36 cellular contexts compared by ENCODE assay signal in the genomic region with DNA sequence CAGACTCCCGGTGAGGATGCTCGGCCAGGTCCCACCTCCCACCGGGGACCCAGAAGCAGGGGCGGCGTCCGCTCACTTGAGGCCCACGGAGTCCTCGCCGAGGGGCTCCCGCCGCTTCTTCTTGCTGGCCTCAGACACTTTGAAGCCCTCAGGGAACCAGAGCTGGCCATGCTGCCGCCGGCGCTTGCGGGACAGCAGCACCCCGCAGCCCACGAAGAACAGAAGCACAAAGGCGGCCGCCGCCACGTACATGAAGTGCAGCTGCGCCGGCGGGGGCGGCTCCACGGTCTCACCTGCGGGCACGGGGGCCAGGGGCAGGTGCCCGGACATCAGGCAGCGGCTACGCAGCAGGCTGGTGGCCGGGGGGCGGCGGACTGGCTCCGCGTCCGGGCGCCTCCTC. TPM values are rescaled to one million over a fixed set of nuclear protein-coding genes. Genes with fewer than 3 reads are reported as not detected.
DNase-seq lines count a peak whose midpoint lies in the region; ATAC-seq, FAIRE-seq and TF ChIP-seq lines count a peak whose summit lies in the region.
"Had no signal": no experiment of that assay in that cellular context is flagged by ENCODE, and none has a peak within 500 bp of the region (broad histone marks: within the 10 kb centered on the region; RNA-seq: fewer than 3 reads in every experiment).

No MANE protein-coding gene starts in this region.

- TF ChIP-seq RAD21 in K562 (CRISPR knock-in tag; conservative IDR thresholded peaks at IDR 0.05 in 1 of 2, IDR thresholded peaks at IDR 0.05 in 1 of 2): no peak
- TF ChIP-seq RAD21 in SK-N-SH (IDR thresholded peaks at IDR 0.05; ENCODE audit: low read length): no peak

- H4K20me1 ChIP-seq in mammary epithelial cell (ENCODE audit: insufficient read depth, low read length) (peaks cover 20% of the 10 kb centered on the region), K562 (replicated peaks; ENCODE audit: control insufficient read depth, insufficient read depth, low read length) (no peaks in the 10 kb centered on the region), SK-N-SH (ENCODE audit: insufficient read depth) (no peaks in the 10 kb centered on the region)

- no peak for TF ChIP-seq POLR2A in K562 (conservative IDR thresholded peaks at IDR 0.05)
- no peak for TF ChIP-seq POLR2A in prostate gland (IDR thresholded peaks at IDR 0.05)

- TF ChIP-seq CTCF in mammary epithelial cell (conservative IDR thresholded peaks at IDR 0.05 in 1 of 2, IDR thresholded peaks at IDR 0.05 in 1 of 2; ENCODE audit: extremely low read depth in 1 of 2, insufficient read depth in 1 of 2, low read depth in 1 of 2, low read length in 2 of 2) (no peak), MCF 10A (IDR thresholded peaks at IDR 0.05; ENCODE audit: unreplicated experiment) (no peak), RWPE1 (conservative IDR thresholded peaks at IDR 0.05; ENCODE audit: low read depth) (no peak), K562 (IDR thresholded peaks at IDR 0.05 in 2 of 3, conservative IDR thresholded peaks at IDR 0.05 in 1 of 3; ENCODE audit: insufficient read depth in 2 of 3, low read depth in 1 of 3, low read length in 3 of 3) (no peak), endothelial cell (IDR thresholded peaks at IDR 0.05; ENCODE audit: unreplicated experiment) (no peak), prostate gland (IDR thresholded peaks at IDR 0.05) (no peak), SK-N-SH (IDR thresholded peaks at IDR 0.05) (no peak)

- H3K4me2 ChIP-seq in mammary epithelial cell (ENCODE audit: insufficient read depth, low read depth, low read length): no peak overlapping the region
- no peak overlapping the region for H3K4me2 ChIP-seq in K562 (ENCODE audit: insufficient read depth, low read length)
- no peak overlapping the region for H3K4me2 ChIP-seq in SK-N-SH
- H3K4me2 ChIP-seq: A549; BLaER1; BLaER1 treated with 17β-estradiol and CSF1 and Interleukin-3, amounts not matched to agents 10 nM and 100 nM had no signal

- CTCF ChIA-PET in mammary epithelial cell (lab: Charles Lee; ENCODE audit: low non-redundant PET) (no interaction called here), MCF 10A (lab: Yijun Ruan, JAX) (no interaction called here), RWPE1 (lab: Yijun Ruan, JAX) (interaction anchor here (0.7 to 1.2 kb wide), 3 partner anchors 14 to 125 kb away, joined by 3 to 9 read pairs (median 4); no protein-coding TSS in a partner anchor), K562 (lab: Yijun Ruan, JAX; ENCODE audit: low intra/inter-chr PET ratio) (no interaction called here), SK-N-SH (lab: Yijun Ruan, JAX) (interaction anchor here (0.6 to 2.3 kb wide), 3 partner anchors 10 to 129 kb away, joined by 3 to 8 read pairs (median 4); no protein-coding TSS in a partner anchor)

- dilution Hi-C loops in mammary epithelial cell (cut with HindIII; ENCODE audit: low sequenced_read_pairs): no loop called here

- ATAC-seq in K562 (no peak), HG03196 (IDR thresholded peaks at IDR 0.05; ENCODE audit: unreplicated experiment) (no peak)
- ATAC-seq: CD8-positive, alpha-beta T cell had no signal

- in situ Hi-C loops in mammary epithelial cell (cut with MboI; ENCODE audit: low sequenced_read_pairs in 2 of 2) (no loop called here), K562 (cut with MboI) (no loop called here)

- no peak overlapping the region for H2AFZ ChIP-seq in mammary epithelial cell (ENCODE audit: low read depth, low read length)
- H2AFZ ChIP-seq in K562 (ENCODE audit: low read depth, low read length): no peak overlapping the region
- H2AFZ ChIP-seq in SK-N-SH (ENCODE audit: low read depth): no peak overlapping the region

- H3K27me3 Mint-ChIP-seq in MCF 10A (ENCODE audit: insufficient read depth, unreplicated experiment) (no peaks in the 10 kb centered on the region), endothelial cell (ENCODE audit: unreplicated experiment) (peaks cover 22% of the 10 kb centered on the region)
- H3K27me3 Mint-ChIP-seq: B cell; CD4-positive, alpha-beta memory T cell; CD4-positive, alpha-beta T cell; CD4-positive, CD25-positive, alpha-beta regulatory T cell; CD8-positive, alpha-beta memory T cell had no signal

- peaks cover 31% of the 10 kb centered on the region for H3K36me3 ChIP-seq in mammary epithelial cell (ENCODE audit: insufficient read depth, low read length)
- H3K36me3 ChIP-seq in K562 (ENCODE audit: control insufficient read depth, insufficient read depth, low read length): peaks cover 83% of the 10 kb centered on the region; the same call in 1 of the 3 replicates
- H3K36me3 ChIP-seq in prostate gland: peaks cover 8 to 49% of the 10 kb centered on the region in 2 donors
- peaks cover 3 to 60% of the 10 kb centered on the region in 2 experiments for H3K36me3 ChIP-seq in SK-N-SH (replicated peaks in 1 of 2; ENCODE audit: control insufficient read depth in 1 of 2, insufficient read depth in 2 of 2, low read length in 1 of 2)
- H3K36me3 ChIP-seq: BE2C had no signal

- H3K9me3 Mint-ChIP-seq in MCF 10A (ENCODE audit: unreplicated experiment) (no peaks in the 10 kb centered on the region), endothelial cell (ENCODE audit: unreplicated experiment) (no peaks in the 10 kb centered on the region)
- H3K9me3 Mint-ChIP-seq: CD14-positive monocyte; CD4-positive, alpha-beta memory T cell; CD4-positive, alpha-beta T cell; CD4-positive, CD25-positive, alpha-beta regulatory T cell; CD8-positive, alpha-beta memory T cell; CD8-positive, alpha-beta T cell had no signal

- DNase-seq in mammary epithelial cell: no peak
- no peak for DNase-seq in MCF 10A (ENCODE audit: unreplicated experiment)
- DNase-seq in RWPE1 (ENCODE audit: low spot score): no peak
- no peak for DNase-seq in K562 (ENCODE audit: extremely low read depth in 1 of 4, low spot score in 3 of 4)
- DNase-seq in endothelial cell (ENCODE audit: low spot score): no peak
- no peak for DNase-seq in prostate gland (ENCODE audit: low spot score)
- DNase-seq in SK-N-SH: no peak
- DNase-seq: ACHN; AML-193; BE2C; C1 segment of cervical spinal cord; Caco-2; Calu3; CD4-positive, alpha-beta memory T cell; CD4-positive, alpha-beta T cell; CD4-positive, CD25-positive, alpha-beta regulatory T cell; CD8-positive, alpha-beta memory T cell; CD8-positive, alpha-beta T cell; COR-L47; DMS 273 treated with DMSO at 0.1 percent for 48 hours; DMS153; DMS53; DMS79; DMS79 treated with DMSO at 0.1 percent for 48 hours; DND-41; EL had no signal

- WGBS in mammary epithelial cell (ENCODE audit: low coverage, missing lambda C conversion rate): no CpG with 5 or more reads among the region's 38 CpGs
- 96% methylated on average over 21 of the region's 38 CpGs for WGBS in K562 (ENCODE audit: insufficient coverage, low coverage, missing lambda C conversion rate)
- WGBS in prostate gland: 98% methylated on average over 27 of the region's 38 CpGs
- whole genome bisulfite sequencing in SK-N-SH (ENCODE audit: low lambda C conversion rate): 86% methylated on average over 18 of the region's 38 CpGs

- no peak overlapping the region for H3K27ac Mint-ChIP-seq in MCF 10A (ENCODE audit: low read depth, unreplicated experiment)
- H3K27ac Mint-ChIP-seq in endothelial cell (ENCODE audit: unreplicated experiment): no peak overlapping the region
- H3K27ac Mint-ChIP-seq: B cell; CD4-positive, alpha-beta memory T cell; CD4-positive, alpha-beta T cell; CD4-positive, CD25-positive, alpha-beta regulatory T cell; CD8-positive, alpha-beta memory T cell; CD8-positive, alpha-beta T cell had no signal

- H3K4me3 Mint-ChIP-seq in MCF 10A (ENCODE audit: unreplicated experiment) (no peak overlapping the region), endothelial cell (ENCODE audit: unreplicated experiment) (peak overlapping the region; percentile 85)
- H3K4me3 Mint-ChIP-seq: B cell; CD14-positive monocyte; CD4-positive, alpha-beta T cell; CD4-positive, CD25-positive, alpha-beta regulatory T cell; CD8-positive, alpha-beta memory T cell; CD8-positive, alpha-beta T cell had no signal

- H3F3A ChIP-seq in SK-N-SH (replicated peaks; ENCODE audit: insufficient read depth): no peaks in the 10 kb centered on the region

- no peaks in the 10 kb centered on the region for H3K27me3 ChIP-seq in mammary epithelial cell (ENCODE audit: insufficient read depth, low read length)
- H3K27me3 ChIP-seq in K562 (ENCODE audit: control insufficient read depth in 2 of 2, insufficient read depth in 2 of 2, low read length in 2 of 2): no peaks in the 10 kb centered on the region
- no peaks in the 10 kb centered on the region for H3K27me3 ChIP-seq in prostate gland (replicated peaks; ENCODE audit: insufficient read depth)
- H3K27me3 ChIP-seq in SK-N-SH (ENCODE audit: insufficient read depth): no peaks in the 10 kb centered on the region
- H3K27me3 ChIP-seq: BLaER1; BLaER1 treated with 17β-estradiol and CSF1 and Interleukin-3, amounts not matched to agents 10 nM and 100 nM had no signal

- no peaks in the 10 kb centered on the region for H3K9me2 ChIP-seq in SK-N-SH

- POLR2A ChIA-PET in MCF 10A (lab: Yijun Ruan, JAX) (interaction anchor here (1.2 kb wide), 1 partner anchor 18 kb away, joined by 4 read pairs; no protein-coding TSS in a partner anchor), RWPE1 (lab: Yijun Ruan, JAX; ENCODE audit: low non-redundant PET) (no interaction called here), K562 (lab: Yijun Ruan, JAX) (no interaction called here), SK-N-SH (lab: Yijun Ruan, JAX) (no interaction called here)

- H3K9me1 ChIP-seq in K562 (ENCODE audit: control insufficient read depth, insufficient read depth, low read length): no peaks in the 10 kb centered on the region

- H3K79me2 ChIP-seq in mammary epithelial cell (ENCODE audit: insufficient read depth, low read length) (peaks cover 75% of the 10 kb centered on the region), K562 (ENCODE audit: control insufficient read depth, insufficient read depth, low read length) (no peaks in the 10 kb centered on the region), SK-N-SH (ENCODE audit: insufficient read depth) (no peaks in the 10 kb centered on the region)

- H3K27ac ChIP-seq in mammary epithelial cell (ENCODE audit: insufficient read depth, low read depth, low read length) (no peak overlapping the region), RWPE1 (peak overlapping the region; percentile 37; the same call in 1 of the 2 replicates), K562 (ENCODE audit: extremely low read depth, low read depth, low read length) (no peak overlapping the region), prostate gland (no peak overlapping the region), SK-N-SH (ENCODE audit: low read depth in 2 of 2, low read length in 1 of 2) (no peak overlapping the region)
- H3K27ac ChIP-seq: 22Rv1; A549; BLaER1; BLaER1 treated with 17β-estradiol and CSF1 and Interleukin-3, amounts not matched to agents 10 nM and 100 nM; C4-2B had no signal

- intact Hi-C loops in mammary epithelial cell (cut with micrococcal nuclease): no loop called here
- intact Hi-C loops in MCF 10A (cut with micrococcal nuclease): no loop called here
- intact Hi-C loops in K562 (cut with micrococcal nuclease): no loop called here
- intact Hi-C loops in prostate gland (cut with DNase I): no loop called here

- TF ChIP-seq EP300 in K562 (IDR thresholded peaks at IDR 0.05; ENCODE audit: low read length): no peak
- no peak for TF ChIP-seq EP300 in SK-N-SH (IDR thresholded peaks at IDR 0.05; ENCODE audit: borderline replicate concordance in 1 of 2, low read depth in 1 of 2, low read length in 1 of 2)

- H3K4me3 ChIP-seq in mammary epithelial cell (replicated peaks in 1 of 3; ENCODE audit: insufficient read depth in 1 of 3, low read depth in 2 of 3, low read length in 3 of 3) (no peak overlapping the region), K562 (no peak overlapping the region), prostate gland (no peak overlapping the region), SK-N-SH (ENCODE audit: low read depth in 2 of 2, low read length in 1 of 2) (no peak overlapping the region)
- H3K4me3 ChIP-seq: A549; BLaER1; BLaER1 treated with 17β-estradiol and CSF1 and Interleukin-3, amounts not matched to agents 10 nM and 100 nM had no signal

- H3K4me1 ChIP-seq in mammary epithelial cell (ENCODE audit: insufficient read depth, low read length): no peaks in the 10 kb centered on the region
- peaks cover 0 to 22% of the 10 kb centered on the region in 2 experiments; a peak in 1 of 5 replicates for H3K4me1 ChIP-seq in K562 (replicated peaks in 1 of 2; ENCODE audit: control insufficient read depth in 2 of 2, insufficient read depth in 2 of 2, low read length in 2 of 2)
- H3K4me1 ChIP-seq in prostate gland (replicated peaks): no peaks in the 10 kb centered on the region
- H3K4me1 ChIP-seq in SK-N-SH (ENCODE audit: control insufficient read depth in 1 of 2, insufficient read depth in 2 of 2, low read depth in 1 of 2, low read length in 1 of 2): no peaks in the 10 kb centered on the region
- H3K4me1 ChIP-seq: BE2C; BLaER1; BLaER1 treated with 17β-estradiol and CSF1 and Interleukin-3, amounts not matched to agents 10 nM and 100 nM; Caco-2 had no signal

- BruUV-seq in mammary epithelial cell (replicated peaks; lab: Mats Ljungman, UMichigan) (TSS peak; percentile 5), MCF 10A (replicated peaks; lab: Mats Ljungman, UMichigan) (no TSS peak), K562 (replicated peaks; lab: Mats Ljungman, UMichigan) (no TSS peak)

- H3K9ac ChIP-seq in mammary epithelial cell (ENCODE audit: insufficient read depth, low read length) (no peak overlapping the region), K562 (ENCODE audit: insufficient read depth in 1 of 2, low read depth in 2 of 2, low read length in 2 of 2) (no peak overlapping the region), SK-N-SH (no peak overlapping the region)
- H3K9ac ChIP-seq: BLaER1; BLaER1 treated with 17β-estradiol and CSF1 and Interleukin-3, amounts not matched to agents 10 nM and 100 nM had no signal

- H3K9me3 ChIP-seq in mammary epithelial cell (replicated peaks; ENCODE audit: insufficient read depth, low read length) (no peaks in the 10 kb centered on the region), K562 (replicated peaks; ENCODE audit: control insufficient read depth, insufficient read depth, low read depth, low read length) (no peaks in the 10 kb centered on the region), prostate gland (no peaks in the 10 kb centered on the region), SK-N-SH (no peaks in the 10 kb centered on the region)
- H3K9me3 ChIP-seq: A549; BE2C; BLaER1; BLaER1 treated with 17β-estradiol and CSF1 and Interleukin-3, amounts not matched to agents 10 nM and 100 nM; Caco-2 had no signal

- H3K4me1 Mint-ChIP-seq in MCF 10A (ENCODE audit: insufficient read depth, unreplicated experiment) (no peaks in the 10 kb centered on the region), endothelial cell (ENCODE audit: unreplicated experiment) (peaks cover 4% of the 10 kb centered on the region)
- H3K4me1 Mint-ChIP-seq: B cell; CD14-positive monocyte; CD4-positive, alpha-beta memory T cell; CD4-positive, CD25-positive, alpha-beta regulatory T cell; CD8-positive, alpha-beta memory T cell had no signal

- no peak for FAIRE-seq in K562 (lab: Jason Lieb, UNC)
- FAIRE-seq: A204.1, A549, D721Med had no signal

- H3K36me3 Mint-ChIP-seq in MCF 10A (ENCODE audit: insufficient read depth, unreplicated experiment): peaks cover 83% of the 10 kb centered on the region
- peaks cover 23% of the 10 kb centered on the region for H3K36me3 Mint-ChIP-seq in endothelial cell (ENCODE audit: low read depth, unreplicated experiment)

RNA-seq across cellular contexts. Expression of a gene that starts 19.4 kb away (rescaled TPM):
- total RNA-seq in mammary epithelial cell: 100 to 1,000 TPM in 1 of 2 donors, 10 to 100 TPM in 1; 66.0 to 106 TPM
- 23.9 TPM for polyA plus RNA-seq in mammary epithelial cell
- polyA minus RNA-seq in mammary epithelial cell: 125 TPM
- total RNA-seq in MCF 10A (2022): 85.8 and 88.8 TPM in 2 replicates
- total RNA-seq in K562 (2011; cell fraction: chromatin; rRNA removed; ENCODE audit: low replicate concordance): 131 and 191 TPM in 2 replicates
- 87.9 and 99.6 TPM in 2 replicates for total RNA-seq in K562 (2011; cell fraction: nucleolus; rRNA removed)
- total RNA-seq in K562 (2011; cell fraction: nucleoplasm; rRNA removed): 87.4 and 93.4 TPM in 2 replicates
- 17.1 and 20.1 TPM in 2 replicates for total RNA-seq in K562 (2014; rRNA removed)
- total RNA-seq in K562 (2014; rRNA removed; fragmentation: Illumina TruSeq; extraction: Trizol): 9.1 and 9.3 TPM in 2 replicates
- total RNA-seq in K562 (2015; rRNA removed; fragmentation: Illumina TruSeq; extraction: Trizol): 8.7 and 11.1 TPM in 2 replicates
- total RNA-seq in K562 (2021): 56.1 and 62.8 TPM in 2 replicates
- polyA plus RNA-seq in K562 (2011; rRNA removed): 14.0 and 25.1 TPM in 2 replicates
- 14.1 and 19.3 TPM in 2 replicates for polyA plus RNA-seq in K562 (2011; cell fraction: cytosol; rRNA removed)
- 83.4 and 92.4 TPM in 2 replicates for polyA plus RNA-seq in K562 (2011; cell fraction: nucleus; rRNA removed)
- 40.9 and 50.7 TPM in 2 replicates for polyA plus RNA-seq in K562 (2012)
- 44.6 and 47.6 TPM in 2 replicates for polyA plus RNA-seq in K562 (2014; fragmentation: Illumina TruSeq; extraction: Trizol)
- 10 to 100 TPM in 1 of 2 experiments, 1 to 10 TPM in 1; 8.3 to 12.0 TPM for polyA plus RNA-seq in K562 (2014; fragmentation: Nextera tagmentation; extraction: Ambion mirVana)
- polyA plus RNA-seq in K562 (2014; rRNA removed): 30.9 and 32.2 TPM in 2 replicates
- 9.3 and 13.0 TPM in 2 replicates for polyA minus RNA-seq in K562 (2011; rRNA and poly(A)+ RNA removed)
- 32.1 and 45.6 TPM in 2 replicates for polyA minus RNA-seq in K562 (2011; cell fraction: cytosol; rRNA and poly(A)+ RNA removed)
- 19.7 and 31.5 TPM in 2 replicates for polyA minus RNA-seq in K562 (2011; cell fraction: nucleus; rRNA and poly(A)+ RNA removed)
- total RNA-seq in endothelial cell (ENCODE audit: unreplicated experiment): 79.5 TPM
- total RNA-seq in prostate gland: 100 to 1,000 TPM in 1 of 2 donors, 10 to 100 TPM in 1; 94.7 to 111 TPM
- polyA plus RNA-seq in SK-N-SH (2012; rRNA removed): 14.8 and 25.9 TPM in 2 replicates
- polyA plus RNA-seq in SK-N-SH (2012; cell fraction: cytosol; rRNA removed): 17.4 and 19.1 TPM in 2 replicates
- polyA plus RNA-seq in SK-N-SH (2012; cell fraction: nucleus; rRNA removed): 87.5 and 96.8 TPM in 2 replicates

RNA-seq across cellular contexts. Expression of a gene that starts 43.7 kb away (rescaled TPM):
- total RNA-seq in mammary epithelial cell (100 to 1,000 TPM; 170 to 189 TPM), MCF 10A (2022) (37.5 and 53.4 TPM in 2 replicates), K562 (2014; rRNA removed) (7.1 and 12.0 TPM in 2 replicates), K562 (2014; rRNA removed; fragmentation: Illumina TruSeq; extraction: Trizol) (0.69 and 0.73 TPM in 2 replicates), K562 (2015; rRNA removed; fragmentation: Illumina TruSeq; extraction: Trizol) (2.3 and 2.8 TPM in 2 replicates), K562 (2021) (26.7 and 31.4 TPM in 2 replicates), endothelial cell (ENCODE audit: unreplicated experiment) (312 TPM), prostate gland (10 to 100 TPM; 38.0 to 63.3 TPM)
- polyA plus RNA-seq in mammary epithelial cell (17.6 TPM), K562 (2011; rRNA removed) (1.2 and 2.2 TPM in 2 replicates), K562 (2014; fragmentation: Illumina TruSeq; extraction: Trizol) (2.6 and 6.3 TPM in 2 replicates), K562 (2014; fragmentation: Nextera tagmentation; extraction: Ambion mirVana) (under 1 TPM; 0.03 to 0.04 TPM), K562 (2014; rRNA removed) (8.2 and 8.6 TPM in 2 replicates), SK-N-SH (2012; rRNA removed) (2.6 and 6.6 TPM in 2 replicates)
- polyA minus RNA-seq in mammary epithelial cell: 39.0 TPM
- 19.9 and 65.7 TPM in 2 replicates for total RNA-seq in K562 (2011; cell fraction: chromatin; rRNA removed; ENCODE audit: low replicate concordance)
- 52.4 and 65.7 TPM in 2 replicates for total RNA-seq in K562 (2011; cell fraction: nucleolus; rRNA removed)
- total RNA-seq in K562 (2011; cell fraction: nucleoplasm; rRNA removed): 25.2 and 35.0 TPM in 2 replicates
- polyA plus RNA-seq in K562 (2011; cell fraction: cytosol; rRNA removed): 2.9 and 4.9 TPM in 2 replicates
- 13.3 and 22.9 TPM in 2 replicates for polyA plus RNA-seq in K562 (2011; cell fraction: nucleus; rRNA removed)
- 10.2 and 14.1 TPM in 2 replicates for polyA plus RNA-seq in K562 (2012)
- 2.0 and 2.8 TPM in 2 replicates for polyA minus RNA-seq in K562 (2011; rRNA and poly(A)+ RNA removed)
- polyA minus RNA-seq in K562 (2011; cell fraction: cytosol; rRNA and poly(A)+ RNA removed): 35.0 and 45.4 TPM in 2 replicates
- polyA minus RNA-seq in K562 (2011; cell fraction: nucleus; rRNA and poly(A)+ RNA removed): 15.9 and 18.9 TPM in 2 replicates
- 3.3 and 4.8 TPM in 2 replicates for polyA plus RNA-seq in SK-N-SH (2012; cell fraction: cytosol; rRNA removed)
- 25.0 and 35.2 TPM in 2 replicates for polyA plus RNA-seq in SK-N-SH (2012; cell fraction: nucleus; rRNA removed)

Comparison
In these comparisons a context has a peak if more than half of its experiments do, and no peak if none do; other contexts are left out.
1. CTCF ChIA-PET loops: an anchor here in RWPE1 (0.7 to 1.2 kb wide) and SK-N-SH (0.6 to 2.3 kb wide); none called in mammary epithelial cell, MCF 10A and K562.